ENCODE assay signal across 13 cellular contexts in the genomic region with DNA sequence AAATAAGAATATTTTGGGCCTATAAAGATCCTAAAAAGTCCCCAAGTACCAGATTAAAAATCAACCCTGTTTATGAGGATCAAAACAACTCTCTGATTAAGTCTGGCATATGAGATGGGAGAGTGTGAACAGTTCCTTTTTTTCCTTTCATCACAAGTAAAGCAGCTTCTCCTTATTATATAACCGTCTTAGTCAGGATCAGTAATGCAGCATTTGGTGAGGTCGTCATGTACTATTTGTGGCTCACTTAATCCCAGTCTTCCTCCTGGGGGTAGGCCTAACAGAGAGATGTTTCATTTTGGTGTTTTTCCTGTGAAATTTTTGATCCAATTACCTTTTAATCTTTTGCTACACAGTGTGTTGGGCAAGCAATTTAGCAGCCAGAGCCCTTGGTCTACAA.
A peak's percentile ranks its signal among the peaks of the same experiment; 100 is the strongest.
DNase-seq lines count a peak whose midpoint lies in the region; ATAC-seq and TF ChIP-seq lines count a peak whose summit lies in the region.
"Had no signal": no experiment of that assay in that cellular context is flagged by ENCODE, and none has a peak within 500 bp of the region (broad histone marks: within the 10 kb centered on the region; RNA-seq: fewer than 3 reads in every experiment).

No MANE protein-coding gene starts in this region.

- peaks cover 53% of the 10 kb centered on the region for H3K4me1 Mint-ChIP-seq in chondrocyte (ENCODE audit: low read depth)

- no peaks in the 10 kb centered on the region for H3K9me3 ChIP-seq in aorta (ENCODE audit: control insufficient read depth, low read length)
- H3K9me3 ChIP-seq: thyroid gland had no signal

- peak; percentile 70 for ATAC-seq in Right ventricle myocardium inferior
- ATAC-seq in aorta (ENCODE audit: low FRiP score): peak; percentile 60
- ATAC-seq: activated naive CD4-positive, alpha-beta T cell treated with anti-CD3 and anti-CD28 coated beads, Interleukin-2, amount 50 U/mL, for 72 hours had no signal

- WGBS in aorta, 2 donors: 15 to 17% methylated on average over 2 of the region's 2 CpGs

- H3K27ac Mint-ChIP-seq in chondrocyte (ENCODE audit: unreplicated experiment): peak overlapping the region; percentile 74
- H3K27ac Mint-ChIP-seq: activated CD4-positive, alpha-beta memory T cell treated with anti-CD3 and anti-CD28 coated beads for 36 hours; activated naive CD4-positive, alpha-beta T cell treated with anti-CD3 and anti-CD28 coated beads, Interleukin-2, amount 50 U/mL, for 72 hours had no signal

- H3K27me3 ChIP-seq in aorta (ENCODE audit: control insufficient read depth in 1 of 2, insufficient read depth in 2 of 2, low read length in 1 of 2): no peaks in the 10 kb centered on the region
- H3K27me3 ChIP-seq: thyroid gland had no signal

- TF ChIP-seq CTCF in chondrocyte (IDR thresholded peaks at IDR 0.05): no peak

- intact Hi-C loops in Right ventricle myocardium inferior (cut with DNase I): no loop called here
- intact Hi-C loops in cardiac septum (cut with DNase I): no loop called here
- intact Hi-C loops in aorta (cut with DNase I): no loop called here
- intact Hi-C loops in posterior vena cava (cut with DNase I): no loop called here

- no peak for DNase-seq in Right ventricle myocardium inferior (ENCODE audit: missing footprints)
- no peak for DNase-seq in cardiac septum (ENCODE audit: low spot score)
- DNase-seq in chondrocyte (ENCODE audit: low spot score): no peak
- DNase-seq in midbrain (lab: John Stamatoyannopoulos, UW): peak; percentile 28
- DNase-seq in aorta: no peak
- no peak for DNase-seq in SHP77 treated with DMSO at 0.1 percent for 48 hours (lab: John Stamatoyannopoulos, UW)
- DNase-seq in RPMI8226: no peak
- no peak for DNase-seq in posterior vena cava (ENCODE audit: low spot score)
- DNase-seq: ACHN; activated CD4-positive, alpha-beta memory T cell treated with anti-CD3 and anti-CD28 coated beads for 36 hours; retina; thyroid gland had no signal

- no peaks in the 10 kb centered on the region for H3K36me3 ChIP-seq in aorta (ENCODE audit: control insufficient read depth in 1 of 2, insufficient read depth in 2 of 2, low read length in 1 of 2)
- H3K36me3 ChIP-seq: thyroid gland had no signal

- H3K36me3 Mint-ChIP-seq in chondrocyte (ENCODE audit: low read depth): no peaks in the 10 kb centered on the region
- H3K36me3 Mint-ChIP-seq: activated CD4-positive, alpha-beta memory T cell treated with anti-CD3 and anti-CD28 coated beads for 36 hours; activated naive CD4-positive, alpha-beta T cell treated with anti-CD3 and anti-CD28 coated beads, Interleukin-2, amount 50 U/mL, for 72 hours had no signal

- H3K4me3 Mint-ChIP-seq in chondrocyte (ENCODE audit: unreplicated experiment): no peak overlapping the region
- H3K4me3 Mint-ChIP-seq: activated CD4-positive, alpha-beta memory T cell treated with anti-CD3 and anti-CD28 coated beads for 36 hours had no signal

- H3K27ac ChIP-seq in aorta (ENCODE audit: low read depth in 1 of 2, low read length in 2 of 2): no peak overlapping the region
- H3K27ac ChIP-seq: thyroid gland had no signal

- H3K4me1 ChIP-seq in aorta (ENCODE audit: control insufficient read depth in 1 of 2, insufficient read depth in 2 of 2, low read length in 2 of 2): no peaks in the 10 kb centered on the region
- H3K4me1 ChIP-seq: thyroid gland had no signal

- no peak overlapping the region for H3K4me3 ChIP-seq in aorta (ENCODE audit: low read length in 2 of 2)
- H3K4me3 ChIP-seq: thyroid gland had no signal

- H3K27me3 Mint-ChIP-seq in chondrocyte (ENCODE audit: low read depth): no peaks in the 10 kb centered on the region
- H3K27me3 Mint-ChIP-seq: activated CD4-positive, alpha-beta memory T cell treated with anti-CD3 and anti-CD28 coated beads for 36 hours had no signal

- H3K9me3 Mint-ChIP-seq in chondrocyte (ENCODE audit: low read depth): no peaks in the 10 kb centered on the region
- H3K9me3 Mint-ChIP-seq: activated CD4-positive, alpha-beta memory T cell treated with anti-CD3 and anti-CD28 coated beads for 36 hours; activated naive CD4-positive, alpha-beta T cell treated with anti-CD3 and anti-CD28 coated beads, Interleukin-2, amount 50 U/mL, for 72 hours had no signal
